ENCODE assay signal across 19 cellular contexts in genomic region chr18:79326413-79327198, GRCh38.
A peak's percentile ranks its signal among the peaks of the same experiment; 100 is the strongest.
DNase-seq lines count a peak whose midpoint lies in the region; ATAC-seq and TF ChIP-seq lines count a peak whose summit lies in the region.
"Had no signal": no experiment of that assay in that cellular context is flagged by ENCODE, and none has a peak within 500 bp of the region (broad histone marks: within the 10 kb centered on the region; RNA-seq: fewer than 3 reads in every experiment).

No MANE protein-coding gene starts in this region.

- no peak for TF ChIP-seq CTCF in AG04449 (IDR thresholded peaks at IDR 0.05; ENCODE audit: insufficient read depth, low read length, missing control alignments)

- H3K27me3 Mint-ChIP-seq in activated naive CD8-positive, alpha-beta T cell treated with anti-CD3 and anti-CD28 coated beads, Interleukin-2, amount 50 U/mL, for 24 hours, result no peaks in the 10 kb centered on the region

- peak; percentile 12 for DNase-seq in AG04449 (ENCODE audit: low read depth, low spot score)
- peak; percentile 40 for DNase-seq in EH (ENCODE audit: low read depth)
- DNase-seq in activated naive CD8-positive, alpha-beta T cell treated with anti-CD3 and anti-CD28 coated beads, Interleukin-2, amount 50 U/mL, for 24 hours, result no peak
- peak; percentile 1 for DNase-seq in mesenchymal stem cell
- no peak for DNase-seq in NCI-H2029 (lab: John Stamatoyannopoulos, UW)
- no peak for DNase-seq in ACHN
- DNase-seq in central memory CD4-positive, alpha-beta T cell, result no peak
- no peak for DNase-seq in MV-4-11 (lab: John Stamatoyannopoulos, UW)
- DNase-seq: AML-193; DMS 273 treated with DMSO at 0.1 percent for 48 hours; left ventricle myocardium inferior; NCI-H2029 treated with DMSO at 0.1 percent for 48 hours; NCI-H82; ovary; RPMI8226; sigmoid colon; stimulated activated CD4-positive, alpha-beta T cell treated with anti-CD3 and anti-CD28 coated beads, Interleukin-2, amount 100 ng/mL, for 48 hours had no signal

- H3K4me2 ChIP-seq in mesenchymal stem cell (ENCODE audit: low read length, poor library complexity, severe bottlenecking), result no peak overlapping the region

- H3K4me3 Mint-ChIP-seq in activated naive CD8-positive, alpha-beta T cell treated with anti-CD3 and anti-CD28 coated beads, Interleukin-2, amount 50 U/mL, for 24 hours, result peak overlapping the region; percentile 39

- ATAC-seq in activated naive CD8-positive, alpha-beta T cell treated with anti-CD3 and anti-CD28 coated beads, Interleukin-2, amount 50 U/mL, for 24 hours, result peak; percentile 69
- ATAC-seq: HCT116 had no signal

- no peak overlapping the region for H2AFZ ChIP-seq in mesenchymal stem cell (ENCODE audit: low read depth, low read length)

- peaks cover 3% of the 10 kb centered on the region for H3K9me3 Mint-ChIP-seq in activated naive CD8-positive, alpha-beta T cell treated with anti-CD3 and anti-CD28 coated beads, Interleukin-2, amount 50 U/mL, for 24 hours

- no peaks in the 10 kb centered on the region for H3K27me3 ChIP-seq in mesenchymal stem cell (ENCODE audit: control insufficient read depth in 1 of 2, insufficient read depth in 1 of 2, low read length in 2 of 2)
- H3K27me3 ChIP-seq: ovary, sigmoid colon had no signal

- H3K36me3 ChIP-seq in mesenchymal stem cell (ENCODE audit: control insufficient read depth in 1 of 2, insufficient read depth in 2 of 2, low read depth in 1 of 2, low read length in 2 of 2), result peaks cover 9 to 16% of the 10 kb centered on the region in 2 experiments
- H3K36me3 ChIP-seq: ovary had no signal

- in situ Hi-C loops in ACHN (cut with HindIII; ENCODE audit: low pct_ligation_motif_present, low pct_unique_long_range_greater_than_20kb, low sequenced_read_pairs), result no loop called here

- H4K8ac ChIP-seq in mesenchymal stem cell (ENCODE audit: low read length), result no peak overlapping the region

- no peak overlapping the region for H3K9ac ChIP-seq in mesenchymal stem cell (ENCODE audit: low read length)

- H3K4me1 Mint-ChIP-seq in activated naive CD8-positive, alpha-beta T cell treated with anti-CD3 and anti-CD28 coated beads, Interleukin-2, amount 50 U/mL, for 24 hours, result peaks cover 10% of the 10 kb centered on the region

- 95% methylated on average over 7 of the region's 8 CpGs for WGBS in mesenchymal stem cell

- H4K91ac ChIP-seq in mesenchymal stem cell (ENCODE audit: low read length), result no peak overlapping the region

- no peak overlapping the region for H2BK15ac ChIP-seq in mesenchymal stem cell (ENCODE audit: low read depth, poor library complexity, severe bottlenecking)

- POLR2A ChIA-PET in AG04449 (lab: Yijun Ruan, JAX), result no interaction called here

- no peaks in the 10 kb centered on the region for H3K9me3 ChIP-seq in mesenchymal stem cell (ENCODE audit: control insufficient read depth, low read length)
- H3K9me3 ChIP-seq: left ventricle myocardium inferior, ovary, sigmoid colon had no signal

- CTCF ChIA-PET in AG04449 (lab: Yijun Ruan, JAX), result no interaction called here

- no peak overlapping the region for H3K23ac ChIP-seq in mesenchymal stem cell (ENCODE audit: low read length in 2 of 2)

- no peak overlapping the region for H3K27ac ChIP-seq in mesenchymal stem cell (ENCODE audit: low read length, poor library complexity, severe bottlenecking)
- H3K27ac ChIP-seq: left ventricle myocardium inferior, ovary, sigmoid colon had no signal

- H3K18ac ChIP-seq in mesenchymal stem cell (ENCODE audit: low read depth in 1 of 2, low read length in 2 of 2), result no peak overlapping the region

- H3K79me1 ChIP-seq in mesenchymal stem cell (replicated peaks; ENCODE audit: low read length, poor library complexity, severe bottlenecking), result no peaks in the 10 kb centered on the region

- no peak overlapping the region for H3K14ac ChIP-seq in mesenchymal stem cell (ENCODE audit: low read length in 2 of 2)

- H3K4me1 ChIP-seq in mesenchymal stem cell (ENCODE audit: control insufficient read depth, insufficient read depth, low read depth, low read length), result peaks cover 13% of the 10 kb centered on the region
- H3K4me1 ChIP-seq: left ventricle myocardium inferior, sigmoid colon had no signal

- H2AK5ac ChIP-seq in mesenchymal stem cell (ENCODE audit: low read length, severe bottlenecking), result no peak overlapping the region

- no peak overlapping the region for H2BK5ac ChIP-seq in mesenchymal stem cell (ENCODE audit: low read depth, low read length, poor library complexity, severe bottlenecking)

- H3K4me3 ChIP-seq in AG04449 (ENCODE audit: low read depth, low read length), result no peak overlapping the region
- H3K4me3 ChIP-seq in mesenchymal stem cell (ENCODE audit: insufficient read depth in 1 of 2, low read depth in 1 of 2, low read length in 2 of 2), result no peak overlapping the region
- H3K4me3 ChIP-seq: left ventricle myocardium inferior, ovary, sigmoid colon had no signal

- no peak overlapping the region for H2BK12ac ChIP-seq in mesenchymal stem cell (ENCODE audit: low read length in 2 of 2)

- H3K36me3 Mint-ChIP-seq in activated naive CD8-positive, alpha-beta T cell treated with anti-CD3 and anti-CD28 coated beads, Interleukin-2, amount 50 U/mL, for 24 hours (ENCODE audit: low read depth), result peaks cover 17% of the 10 kb centered on the region

- H2BK120ac ChIP-seq in mesenchymal stem cell (ENCODE audit: low read depth, low read length), result no peak overlapping the region

- peak overlapping the region; percentile 55 for H3K27ac Mint-ChIP-seq in activated naive CD8-positive, alpha-beta T cell treated with anti-CD3 and anti-CD28 coated beads, Interleukin-2, amount 50 U/mL, for 24 hours
- H3K27ac Mint-ChIP-seq: activated naive CD4-positive, alpha-beta T cell treated with anti-CD3 and anti-CD28 coated beads, Interleukin-2, amount 50 U/mL, for 72 hours had no signal

- no peak overlapping the region for H3K4ac ChIP-seq in mesenchymal stem cell (ENCODE audit: low read depth in 1 of 2, low read length in 2 of 2)

Comparison
In these comparisons a context has a peak if more than half of its experiments do, and no peak if none do; other contexts are left out.
1. DNase-seq: peak in AG04449 (single experiment), EH (single experiment) and mesenchymal stem cell (single experiment); none in activated naive CD8-positive, alpha-beta T cell treated with anti-CD3 and anti-CD28 coated beads, Interleukin-2, amount 50 U/mL, for 24 hours (single experiment), NCI-H2029 (single experiment), ACHN (single experiment), central memory CD4-positive, alpha-beta T cell (single experiment) and MV-4-11 (single experiment).